2 cellular contexts compared by ENCODE assay signal in the genomic region with DNA sequence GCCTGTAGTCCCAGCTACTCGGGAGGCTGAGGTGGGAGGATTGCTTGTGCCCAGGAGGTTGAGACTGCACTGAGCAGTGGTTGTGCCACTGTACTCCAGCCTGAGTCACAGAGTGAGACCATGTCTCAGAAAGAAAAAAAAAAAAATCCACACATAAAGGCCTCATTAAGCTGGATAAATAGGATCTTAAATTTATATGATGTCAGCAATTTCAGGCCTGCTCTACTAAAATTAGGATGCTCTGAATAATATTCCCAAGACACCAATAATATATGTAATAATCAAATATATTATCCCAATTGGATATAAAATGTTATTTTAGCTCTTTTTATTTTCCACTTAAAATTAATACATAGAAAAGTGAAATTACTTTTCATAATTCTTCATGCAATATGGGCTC.
A peak's percentile ranks its signal among the peaks of the same experiment; 100 is the strongest.
TF ChIP-seq lines count a peak whose summit lies in the region.

No MANE protein-coding gene starts in this region.

TF ChIP-seq in HepG2, 621 proteins besides CTCF, POLR2A, EP300 and RAD21:
- peak; percentile 85 for TF ChIP-seq MAFF (IDR thresholded peaks at IDR 0.05; ENCODE audit: low read depth, low read length)
- TF ChIP-seq MAFK (conservative IDR thresholded peaks at IDR 0.05 in 1 of 2, IDR thresholded peaks at IDR 0.05 in 1 of 2; ENCODE audit: low read length in 2 of 2) = peak; percentile 79 to 91
- no peak for TF ChIP-seq FOXK2 (IDR thresholded peaks at IDR 0.05)
TF ChIP-seq in HepG2: peak in this region for 2.

TF ChIP-seq in IMR-90, 13 proteins besides CTCF, POLR2A, EP300 and RAD21:
- TF ChIP-seq RFX5 (IDR thresholded peaks at IDR 0.05; ENCODE audit: low read depth, low read length) (no peak), MAFK (IDR thresholded peaks at IDR 0.05; ENCODE audit: low read depth, low read length) (peak; percentile 84)
TF ChIP-seq in IMR-90: peak in this region for 1.
